Comparison of ENCODE assay signal across 9 cellular contexts in genomic region chr1:203717120-203717519, GRCh38. TPM values are rescaled to one million over a fixed set of nuclear protein-coding genes. Genes with fewer than 3 reads are reported as not detected.
"Had no signal": no experiment of that assay in that cellular context is flagged by ENCODE, and none has a peak within 500 bp of the region (broad histone marks: within the 10 kb centered on the region; RNA-seq: fewer than 3 reads in every experiment).

No MANE protein-coding gene starts in this region.

- DNase-seq: GDM1, GF-D8 had no signal

- ATAC-seq: GM12878 had no signal

- H3K4me3 ChIP-seq: GM12878 had no signal

- FAIRE-seq: G401.6, GM12878, GM12891, GM12892, GM18507, GM19239 had no signal

RNA-seq across cellular contexts. Expression of gene LAX1, which starts 47.9 kb away (rescaled TPM):
- total RNA-seq: G401 had no signal
